In the genomic region with DNA sequence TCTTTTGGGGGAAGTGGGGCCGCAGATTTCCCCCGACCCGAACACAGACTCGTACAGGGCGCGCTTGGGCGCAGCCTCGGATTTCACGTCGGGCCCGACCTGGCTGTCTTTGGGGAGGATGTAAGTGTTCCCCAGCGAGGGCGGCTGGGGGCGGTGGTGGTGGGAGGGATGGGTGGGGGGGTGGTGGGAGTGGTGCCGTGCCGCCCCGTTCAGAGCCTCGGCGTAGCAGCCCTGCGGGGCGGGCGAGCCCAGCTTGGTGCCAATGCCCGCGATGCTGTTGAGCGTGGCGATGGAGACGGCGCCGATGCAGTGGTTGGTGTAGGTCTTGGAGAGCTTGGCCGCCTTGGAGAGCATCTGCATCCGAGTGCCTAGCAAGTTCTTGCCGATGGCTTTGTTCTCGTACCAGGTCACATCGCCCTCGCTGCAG, we compare ENCODE assay signal across 1 cellular context.
TF ChIP-seq lines count a peak whose summit lies in the region.

No MANE protein-coding gene starts in this region.

TF ChIP-seq in GM12878, 131 proteins besides CTCF, POLR2A, EP300 and RAD21 (continued from another document):
- TF ChIP-seq, protein P1, sequence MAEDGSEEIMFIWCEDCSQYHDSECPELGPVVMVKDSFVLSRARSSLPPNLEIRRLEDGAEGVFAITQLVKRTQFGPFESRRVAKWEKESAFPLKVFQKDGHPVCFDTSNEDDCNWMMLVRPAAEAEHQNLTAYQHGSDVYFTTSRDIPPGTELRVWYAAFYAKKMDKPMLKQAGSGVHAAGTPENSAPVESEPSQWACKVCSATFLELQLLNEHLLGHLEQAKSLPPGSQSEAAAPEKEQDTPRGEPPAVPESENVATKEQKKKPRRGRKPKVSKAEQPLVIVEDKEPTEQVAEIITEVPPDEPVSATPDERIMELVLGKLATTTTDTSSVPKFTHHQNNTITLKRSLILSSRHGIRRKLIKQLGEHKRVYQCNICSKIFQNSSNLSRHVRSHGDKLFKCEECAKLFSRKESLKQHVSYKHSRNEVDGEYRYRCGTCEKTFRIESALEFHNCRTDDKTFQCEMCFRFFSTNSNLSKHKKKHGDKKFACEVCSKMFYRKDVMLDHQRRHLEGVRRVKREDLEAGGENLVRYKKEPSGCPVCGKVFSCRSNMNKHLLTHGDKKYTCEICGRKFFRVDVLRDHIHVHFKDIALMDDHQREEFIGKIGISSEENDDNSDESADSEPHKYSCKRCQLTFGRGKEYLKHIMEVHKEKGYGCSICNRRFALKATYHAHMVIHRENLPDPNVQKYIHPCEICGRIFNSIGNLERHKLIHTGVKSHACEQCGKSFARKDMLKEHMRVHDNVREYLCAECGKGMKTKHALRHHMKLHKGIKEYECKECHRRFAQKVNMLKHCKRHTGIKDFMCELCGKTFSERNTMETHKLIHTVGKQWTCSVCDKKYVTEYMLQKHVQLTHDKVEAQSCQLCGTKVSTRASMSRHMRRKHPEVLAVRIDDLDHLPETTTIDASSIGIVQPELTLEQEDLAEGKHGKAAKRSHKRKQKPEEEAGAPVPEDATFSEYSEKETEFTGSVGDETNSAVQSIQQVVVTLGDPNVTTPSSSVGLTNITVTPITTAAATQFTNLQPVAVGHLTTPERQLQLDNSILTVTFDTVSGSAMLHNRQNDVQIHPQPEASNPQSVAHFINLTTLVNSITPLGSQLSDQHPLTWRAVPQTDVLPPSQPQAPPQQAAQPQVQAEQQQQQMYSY (CRISPR knock-in tag; IDR thresholded peaks at IDR 0.05) = no peak
